In genomic region chr1:40449684-40450490, GRCh38 we compare ENCODE assay signal across 8 cellular contexts. TPM values are rescaled to one million over a fixed set of nuclear protein-coding genes. Genes with fewer than 3 reads are reported as not detected.
A peak's percentile ranks its signal among the peaks of the same experiment; 100 is the strongest.
DNase-seq lines count a peak whose midpoint lies in the region; ATAC-seq lines count a peak whose summit lies in the region.

ZFP69B (plus strand) TSS chr1:40450476; CDS start chr1:40450962, 486 bp downstream.

- H3K27ac ChIP-seq in cingulate gyrus (ENCODE audit: low read depth, low read length) (peak within 1 kb of the TSS; percentile 63), layer of hippocampus (ENCODE audit: low read depth, low read length) (peak within 1 kb of the TSS; percentile 77)

- no peaks in the 10 kb centered on the region for H3K27me3 Mint-ChIP-seq in activated CD4-positive, alpha-beta T cell treated with anti-CD3 and anti-CD28 coated beads for 36 hours

- peak; percentile 81 for ATAC-seq in GM19043 (IDR thresholded peaks at IDR 0.05; ENCODE audit: low read depth, unreplicated experiment)
- peak; percentile 40 for ATAC-seq in HG03378 (IDR thresholded peaks at IDR 0.05; ENCODE audit: unreplicated experiment)
- ATAC-seq in activated CD4-positive, alpha-beta T cell treated with anti-CD3 and anti-CD28 coated beads for 36 hours = peak; percentile 67

- POLR2A ChIA-PET in activated CD4-positive, alpha-beta T cell treated with anti-CD3 and anti-CD28 coated beads for 36 hours (lab: Charles Lee) = interaction anchor here (0.6 to 1.0 kb wide), 5 partner anchors 60 to 1125 kb away, joined by 3 to 5 read pairs (median 3); no protein-coding TSS in a partner anchor

- peak within 1 kb of the TSS; percentile 71 for H3K4me3 Mint-ChIP-seq in activated CD4-positive, alpha-beta T cell treated with anti-CD3 and anti-CD28 coated beads for 36 hours

- H3K9me3 Mint-ChIP-seq in activated CD4-positive, alpha-beta T cell treated with anti-CD3 and anti-CD28 coated beads for 36 hours (ENCODE audit: low read depth) = peaks cover 25% of the 10 kb centered on the region

- no peaks in the 10 kb centered on the region for H3K27me3 ChIP-seq in layer of hippocampus (ENCODE audit: control insufficient read depth, insufficient read depth, low read length)

- H3K4me1 Mint-ChIP-seq in activated CD4-positive, alpha-beta T cell treated with anti-CD3 and anti-CD28 coated beads for 36 hours = peaks cover 30% of the 10 kb centered on the region

- DNase-seq in AML-193 (lab: John Stamatoyannopoulos, UW) (peak; percentile 78 to 82), NCI-H460 (ENCODE audit: extremely low read depth, low read depth) (peak; percentile 83)
- peak; percentile 96 for DNase-seq in activated CD4-positive, alpha-beta T cell treated with anti-CD3 and anti-CD28 coated beads for 36 hours
- peak; percentile 74 to 75 for DNase-seq in stimulated activated CD4-positive, alpha-beta T cell treated with anti-CD3 and anti-CD28 coated beads, Interleukin-1b, Interleukin-23, amount 100 ng/mL, for 1 hour (ENCODE audit: low read depth in 2 of 2)

- intact Hi-C loops in activated CD4-positive, alpha-beta T cell treated with anti-CD3 and anti-CD28 coated beads for 36 hours (cut with DNase I, micrococcal nuclease) = loop anchor here (1.0 to 2.0 kb wide), 10 partner anchors 27 to 242 kb away; partner anchors contain the start of genes ZNF684 (in 2 of the 2), EXO5 (in 1 of the 2) and ZFP69 (in 1 of the 2)

- CTCF ChIA-PET in activated CD4-positive, alpha-beta T cell treated with anti-CD3 and anti-CD28 coated beads for 36 hours (lab: Charles Lee) = interaction anchor here (0.6 to 1.9 kb wide), 8 partner anchors 10 to 241 kb away, joined by 3 to 8 read pairs (median 4); no protein-coding TSS in a partner anchor

- peaks cover 60% of the 10 kb centered on the region for H3K36me3 Mint-ChIP-seq in activated CD4-positive, alpha-beta T cell treated with anti-CD3 and anti-CD28 coated beads for 36 hours (ENCODE audit: low read depth)

- H3K27ac Mint-ChIP-seq in activated CD4-positive, alpha-beta T cell treated with anti-CD3 and anti-CD28 coated beads for 36 hours = peak within 1 kb of the TSS; percentile 97

RNA-seq across cellular contexts. Expression of gene ZFP69B, which starts in this region (rescaled TPM):
- 8.9 and 12.2 TPM in 2 replicates for total RNA-seq in NCI-H460 (2014; rRNA removed; shearing (Covaris generic))
- polyA plus RNA-seq in NCI-H460 (2014; cell fraction: nucleus; rRNA removed) = 3.6 and 5.5 TPM in 2 replicates
- total RNA-seq in activated CD4-positive, alpha-beta T cell treated with anti-CD3 and anti-CD28 coated beads for 36 hours = 1 to 10 TPM; 4.6 to 5.3 TPM

Comparison
In these comparisons a context has a peak if more than half of its experiments do, and no peak if none do; other contexts are left out.
1. Peak in every context shown above with its lines: DNase-seq, ATAC-seq and H3K27ac ChIP-seq.